32 cellular contexts compared by ENCODE assay signal in genomic region chr9:18926513-18926912, GRCh38.
"Had no signal": no experiment of that assay in that cellular context is flagged by ENCODE, and none has a peak within 500 bp of the region (broad histone marks: within the 10 kb centered on the region; RNA-seq: fewer than 3 reads in every experiment).

No MANE protein-coding gene starts in this region.

- H3K4me2 ChIP-seq: KMS-11 had no signal

- H3K4me3 ChIP-seq: MG63 had no signal

- H3K9ac ChIP-seq: KMS-11 had no signal

- H3K9me3 ChIP-seq: MG63 had no signal

- H3K27ac ChIP-seq: KMS-11 had no signal

- H3K27me3 ChIP-seq: MG63 had no signal

- H3K36me3 ChIP-seq: MG63 had no signal

- DNase-seq: Karpas-422, Kasumi-1, KBM-7, KG1, MG63, MM.1S, MV-4-11, NCI-H1048, NCI-H1092, NCI-H1092 treated with DMSO at 0.1 percent for 48 hours, NCI-H1105, NCI-H1105 treated with DMSO at 0.1 percent for 48 hours, NCI-H1417 treated with DMSO at 0.1 percent for 48 hours, NCI-H1436, NCI-H1436 treated with DMSO at 0.1 percent for 48 hours, NCI-H146, NCI-H1694, NCI-H1694 treated with DMSO at 0.1 percent for 48 hours, NCI-H187 treated with DMSO at 0.1 percent for 48 hours, NCI-H1930, NCI-H2029, NCI-H2029 treated with DMSO at 0.1 percent for 48 hours, NCI-H2081, NCI-H2081 treated with DMSO at 0.1 percent for 48 hours, NCI-H2107, NCI-H2171, NCI-H2171 treated with DMSO at 0.1 percent for 48 hours, NCI-H2227 treated with DMSO at 0.1 percent for 48 hours, NCI-H226, NCI-H446, NCI-H446 treated with DMSO at 0.1 percent for 48 hours had no signal
